Comparison of ENCODE assay signal across 1 cellular context in the genomic region with DNA sequence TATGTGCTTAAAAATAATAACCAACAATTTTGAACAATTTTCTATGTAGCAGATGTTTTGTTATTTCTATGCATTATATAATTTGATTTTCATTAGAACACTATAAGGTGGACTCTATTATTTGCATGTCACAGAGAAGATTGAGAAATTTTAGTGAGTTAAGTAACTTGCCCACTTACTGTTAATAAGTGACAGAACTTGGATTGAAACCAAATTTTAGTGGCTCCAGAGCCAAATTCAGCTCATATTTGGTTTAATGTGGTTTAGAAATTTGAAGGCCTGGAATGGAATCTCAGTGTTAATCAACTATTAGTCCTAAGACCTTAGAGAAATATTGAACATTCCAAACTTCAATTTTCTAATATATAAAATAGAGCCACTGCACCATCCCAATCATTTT.
TF ChIP-seq lines count a peak whose summit lies in the region.

No MANE protein-coding gene starts in this region.

TF ChIP-seq in HepG2, 621 proteins besides CTCF, POLR2A, EP300 and RAD21 (continued from another document and continues in another):
- TF ChIP-seq, protein P1, sequence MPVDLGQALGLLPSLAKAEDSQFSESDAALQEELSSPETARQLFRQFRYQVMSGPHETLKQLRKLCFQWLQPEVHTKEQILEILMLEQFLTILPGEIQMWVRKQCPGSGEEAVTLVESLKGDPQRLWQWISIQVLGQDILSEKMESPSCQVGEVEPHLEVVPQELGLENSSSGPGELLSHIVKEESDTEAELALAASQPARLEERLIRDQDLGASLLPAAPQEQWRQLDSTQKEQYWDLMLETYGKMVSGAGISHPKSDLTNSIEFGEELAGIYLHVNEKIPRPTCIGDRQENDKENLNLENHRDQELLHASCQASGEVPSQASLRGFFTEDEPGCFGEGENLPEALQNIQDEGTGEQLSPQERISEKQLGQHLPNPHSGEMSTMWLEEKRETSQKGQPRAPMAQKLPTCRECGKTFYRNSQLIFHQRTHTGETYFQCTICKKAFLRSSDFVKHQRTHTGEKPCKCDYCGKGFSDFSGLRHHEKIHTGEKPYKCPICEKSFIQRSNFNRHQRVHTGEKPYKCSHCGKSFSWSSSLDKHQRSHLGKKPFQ (CRISPR knock-in tag; IDR thresholded peaks at IDR 0.05; ENCODE audit: insufficient replicate concordance): no peak
- TF ChIP-seq ZFP82 (CRISPR knock-in tag; IDR thresholded peaks at IDR 0.05; ENCODE audit: borderline replicate concordance): no peak
- 0 out of 2 replicates have a peak, but pooled peaks have one; percentile 31 for TF ChIP-seq SP140L (CRISPR knock-in tag; IDR thresholded peaks at IDR 0.05; ENCODE audit: borderline replicate concordance)
- TF ChIP-seq PHF21A (CRISPR knock-in tag; IDR thresholded peaks at IDR 0.05): no peak
- TF ChIP-seq LCORL (IDR thresholded peaks at IDR 0.05): peak; percentile 27; the same call in 1 of the 2 replicates
- TF ChIP-seq LCORL (CRISPR knock-in tag; IDR thresholded peaks at IDR 0.05): no peak; the same call in 1 of the 2 replicates
- no peak for TF ChIP-seq JDP2 (CRISPR knock-in tag; IDR thresholded peaks at IDR 0.05; ENCODE audit: borderline replicate concordance)
- TF ChIP-seq, protein P2, sequence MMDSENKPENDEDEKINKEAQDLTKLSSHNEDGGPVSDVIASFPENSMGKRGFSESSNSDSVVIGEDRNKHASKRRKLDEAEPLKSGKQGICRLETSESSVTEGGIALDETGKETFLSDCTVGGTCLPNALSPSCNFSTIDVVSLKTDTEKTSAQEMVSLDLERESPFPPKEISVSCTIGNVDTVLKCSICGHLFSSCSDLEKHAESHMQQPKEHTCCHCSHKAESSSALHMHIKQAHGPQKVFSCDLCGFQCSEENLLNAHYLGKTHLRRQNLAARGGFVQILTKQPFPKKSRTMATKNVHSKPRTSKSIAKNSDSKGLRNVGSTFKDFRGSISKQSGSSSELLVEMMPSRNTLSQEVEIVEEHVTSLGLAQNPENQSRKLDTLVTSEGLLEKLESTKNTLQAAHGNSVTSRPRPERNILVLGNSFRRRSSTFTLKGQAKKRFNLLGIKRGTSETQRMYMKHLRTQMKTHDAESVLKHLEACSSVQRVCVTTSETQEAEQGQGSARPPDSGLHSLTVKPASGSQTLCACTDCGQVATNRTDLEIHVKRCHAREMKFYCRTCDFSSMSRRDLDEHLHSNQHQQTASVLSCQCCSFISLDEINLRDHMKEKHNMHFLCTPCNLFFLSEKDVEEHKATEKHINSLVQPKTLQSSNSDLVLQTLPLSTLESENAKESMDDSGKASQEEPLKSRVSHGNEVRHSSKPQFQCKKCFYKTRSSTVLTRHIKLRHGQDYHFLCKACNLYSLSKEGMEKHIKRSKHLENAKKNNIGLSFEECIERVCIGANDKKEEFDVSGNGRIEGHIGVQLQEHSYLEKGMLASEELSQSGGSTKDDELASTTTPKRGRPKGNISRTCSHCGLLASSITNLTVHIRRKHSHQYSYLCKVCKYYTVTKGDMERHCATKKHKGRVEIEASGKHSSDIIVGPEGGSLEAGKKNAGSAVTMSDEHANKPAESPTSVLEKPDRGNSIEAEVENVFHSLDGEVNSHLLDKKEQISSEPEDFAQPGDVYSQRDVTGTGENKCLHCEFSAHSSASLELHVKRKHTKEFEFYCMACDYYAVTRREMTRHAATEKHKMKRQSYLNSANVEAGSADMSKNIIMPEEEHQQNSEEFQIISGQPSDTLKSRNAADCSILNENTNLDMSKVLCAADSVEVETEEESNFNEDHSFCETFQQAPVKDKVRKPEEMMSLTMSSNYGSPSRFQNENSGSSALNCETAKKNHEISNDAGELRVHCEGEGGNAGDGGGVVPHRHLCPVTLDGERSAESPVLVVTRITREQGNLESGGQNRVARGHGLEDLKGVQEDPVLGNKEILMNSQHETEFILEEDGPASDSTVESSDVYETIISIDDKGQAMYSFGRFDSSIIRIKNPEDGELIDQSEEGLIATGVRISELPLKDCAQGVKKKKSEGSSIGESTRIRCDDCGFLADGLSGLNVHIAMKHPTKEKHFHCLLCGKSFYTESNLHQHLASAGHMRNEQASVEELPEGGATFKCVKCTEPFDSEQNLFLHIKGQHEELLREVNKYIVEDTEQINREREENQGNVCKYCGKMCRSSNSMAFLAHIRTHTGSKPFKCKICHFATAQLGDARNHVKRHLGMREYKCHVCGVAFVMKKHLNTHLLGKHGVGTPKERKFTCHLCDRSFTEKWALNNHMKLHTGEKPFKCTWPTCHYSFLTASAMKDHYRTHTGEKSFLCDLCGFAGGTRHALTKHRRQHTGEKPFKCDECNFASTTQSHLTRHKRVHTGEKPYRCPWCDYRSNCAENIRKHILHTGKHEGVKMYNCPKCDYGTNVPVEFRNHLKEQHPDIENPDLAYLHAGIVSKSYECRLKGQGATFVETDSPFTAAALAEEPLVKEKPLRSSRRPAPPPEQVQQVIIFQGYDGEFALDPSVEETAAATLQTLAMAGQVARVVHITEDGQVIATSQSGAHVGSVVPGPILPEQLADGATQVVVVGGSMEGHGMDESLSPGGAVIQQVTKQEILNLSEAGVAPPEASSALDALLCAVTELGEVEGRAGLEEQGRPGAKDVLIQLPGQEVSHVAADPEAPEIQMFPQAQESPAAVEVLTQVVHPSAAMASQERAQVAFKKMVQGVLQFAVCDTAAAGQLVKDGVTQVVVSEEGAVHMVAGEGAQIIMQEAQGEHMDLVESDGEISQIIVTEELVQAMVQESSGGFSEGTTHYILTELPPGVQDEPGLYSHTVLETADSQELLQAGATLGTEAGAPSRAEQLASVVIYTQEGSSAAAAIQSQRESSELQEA (CRISPR knock-in tag; IDR thresholded peaks at IDR 0.05; ENCODE audit: not compliant biosample characterization): no peak
- TF ChIP-seq, protein P3, sequence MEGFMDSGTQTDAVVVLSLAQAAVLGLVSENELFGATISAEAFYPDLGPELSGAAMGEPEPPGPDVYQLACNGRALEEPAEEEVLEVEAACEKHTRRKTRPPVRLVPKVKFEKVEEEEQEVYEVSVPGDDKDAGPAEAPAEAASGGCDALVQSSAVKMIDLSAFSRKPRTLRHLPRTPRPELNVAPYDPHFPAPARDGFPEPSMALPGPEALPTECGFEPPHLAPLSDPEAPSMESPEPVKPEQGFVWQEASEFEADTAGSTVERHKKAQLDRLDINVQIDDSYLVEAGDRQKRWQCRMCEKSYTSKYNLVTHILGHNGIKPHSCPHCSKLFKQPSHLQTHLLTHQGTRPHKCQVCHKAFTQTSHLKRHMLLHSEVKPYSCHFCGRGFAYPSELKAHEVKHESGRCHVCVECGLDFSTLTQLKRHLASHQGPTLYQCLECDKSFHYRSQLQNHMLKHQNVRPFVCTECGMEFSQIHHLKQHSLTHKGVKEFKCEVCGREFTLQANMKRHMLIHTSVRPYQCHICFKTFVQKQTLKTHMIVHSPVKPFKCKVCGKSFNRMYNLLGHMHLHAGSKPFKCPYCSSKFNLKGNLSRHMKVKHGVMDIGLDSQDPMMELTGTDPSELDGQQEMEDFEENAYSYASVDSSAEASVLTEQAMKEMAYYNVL (CRISPR knock-in tag; IDR thresholded peaks at IDR 0.05; ENCODE audit: borderline replicate concordance): no peak
- TF ChIP-seq FLYWCH1 (CRISPR knock-in tag; IDR thresholded peaks at IDR 0.05): no peak
- 0 out of 2 replicates have a peak, but pooled peaks have one; percentile 26 for TF ChIP-seq BCL6 (CRISPR knock-in tag; IDR thresholded peaks at IDR 0.05)
- no peak for TF ChIP-seq KLF15 (CRISPR knock-in tag; IDR thresholded peaks at IDR 0.05; ENCODE audit: borderline replicate concordance)
- TF ChIP-seq HNF4A (CRISPR knock-in tag; IDR thresholded peaks at IDR 0.05): peak; percentile 44; the same call in 1 of the 2 replicates
- no peak for TF ChIP-seq AGO1 (IDR thresholded peaks at IDR 0.05; ENCODE audit: low read depth, low read length, poor library complexity, severe bottlenecking)
- no peak for TF ChIP-seq GTF3A (CRISPR knock-in tag; conservative IDR thresholded peaks at IDR 0.05)
- TF ChIP-seq, protein P4, sequence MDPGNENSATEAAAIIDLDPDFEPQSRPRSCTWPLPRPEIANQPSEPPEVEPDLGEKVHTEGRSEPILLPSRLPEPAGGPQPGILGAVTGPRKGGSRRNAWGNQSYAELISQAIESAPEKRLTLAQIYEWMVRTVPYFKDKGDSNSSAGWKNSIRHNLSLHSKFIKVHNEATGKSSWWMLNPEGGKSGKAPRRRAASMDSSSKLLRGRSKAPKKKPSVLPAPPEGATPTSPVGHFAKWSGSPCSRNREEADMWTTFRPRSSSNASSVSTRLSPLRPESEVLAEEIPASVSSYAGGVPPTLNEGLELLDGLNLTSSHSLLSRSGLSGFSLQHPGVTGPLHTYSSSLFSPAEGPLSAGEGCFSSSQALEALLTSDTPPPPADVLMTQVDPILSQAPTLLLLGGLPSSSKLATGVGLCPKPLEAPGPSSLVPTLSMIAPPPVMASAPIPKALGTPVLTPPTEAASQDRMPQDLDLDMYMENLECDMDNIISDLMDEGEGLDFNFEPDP (CRISPR knock-in tag; conservative IDR thresholded peaks at IDR 0.05): no peak
- no peak for TF ChIP-seq ZNF543 (CRISPR knock-in tag; IDR thresholded peaks at IDR 0.05)
- no peak for TF ChIP-seq SMAD1 (CRISPR knock-in tag; IDR thresholded peaks at IDR 0.05; ENCODE audit: borderline replicate concordance, low read depth)
- TF ChIP-seq TP53 (CRISPR knock-in tag; conservative IDR thresholded peaks at IDR 0.05): no peak
- TF ChIP-seq ZNF180 (CRISPR knock-in tag; IDR thresholded peaks at IDR 0.05; ENCODE audit: borderline replicate concordance, low read depth): no peak
- TF ChIP-seq, protein P5, sequence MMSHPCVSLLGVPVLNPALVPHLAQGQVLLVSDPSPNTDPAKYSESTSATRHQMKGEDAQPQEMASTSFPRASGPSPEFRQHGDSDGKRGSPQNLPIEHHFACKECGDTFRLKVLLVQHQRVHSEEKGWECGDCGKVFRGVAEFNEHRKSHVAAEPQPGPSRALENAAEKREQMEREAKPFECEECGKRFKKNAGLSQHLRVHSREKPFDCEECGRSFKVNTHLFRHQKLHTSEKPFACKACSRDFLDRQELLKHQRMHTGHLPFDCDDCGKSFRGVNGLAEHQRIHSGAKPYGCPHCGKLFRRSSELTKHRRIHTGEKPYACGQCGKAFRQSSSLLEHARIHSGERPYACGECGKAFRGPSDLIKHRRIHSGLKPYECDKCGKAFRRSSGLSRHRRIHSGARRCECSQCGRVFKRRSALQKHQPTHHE (CRISPR knock-in tag; IDR thresholded peaks at IDR 0.05; ENCODE audit: borderline replicate concordance): no peak
- TF ChIP-seq ZNF816 (CRISPR knock-in tag; IDR thresholded peaks at IDR 0.05; ENCODE audit: borderline replicate concordance): peak; percentile 42; the same call in 1 of the 2 replicates
- no peak for TF ChIP-seq PPARG (CRISPR knock-in tag; conservative IDR thresholded peaks at IDR 0.05)
- no peak for TF ChIP-seq ZSCAN20 (CRISPR knock-in tag; IDR thresholded peaks at IDR 0.05; ENCODE audit: borderline replicate concordance)
- TF ChIP-seq, protein P6, sequence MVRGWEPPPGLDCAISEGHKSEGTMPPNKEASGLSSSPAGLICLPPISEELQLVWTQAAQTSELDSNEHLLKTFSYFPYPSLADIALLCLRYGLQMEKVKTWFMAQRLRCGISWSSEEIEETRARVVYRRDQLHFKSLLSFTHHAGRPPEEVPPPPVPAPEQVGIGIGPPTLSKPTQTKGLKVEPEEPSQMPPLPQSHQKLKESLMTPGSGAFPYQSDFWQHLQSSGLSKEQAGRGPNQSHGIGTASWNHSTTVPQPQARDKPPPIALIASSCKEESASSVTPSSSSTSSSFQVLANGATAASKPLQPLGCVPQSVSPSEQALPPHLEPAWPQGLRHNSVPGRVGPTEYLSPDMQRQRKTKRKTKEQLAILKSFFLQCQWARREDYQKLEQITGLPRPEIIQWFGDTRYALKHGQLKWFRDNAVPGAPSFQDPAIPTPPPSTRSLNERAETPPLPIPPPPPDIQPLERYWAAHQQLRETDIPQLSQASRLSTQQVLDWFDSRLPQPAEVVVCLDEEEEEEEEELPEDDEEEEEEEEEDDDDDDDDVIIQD (CRISPR knock-in tag; IDR thresholded peaks at IDR 0.05; ENCODE audit: low read depth): peak; percentile 88
- peak; percentile 47; the same call in 1 of the 2 replicates for TF ChIP-seq RCOR2 (CRISPR knock-in tag; IDR thresholded peaks at IDR 0.05)
- TF ChIP-seq NR2F6 (IDR thresholded peaks at IDR 0.05): 0 out of 2 replicates have a peak, but pooled peaks have one; percentile 26
- no peak for TF ChIP-seq NR2F6 (CRISPR knock-in tag; IDR thresholded peaks at IDR 0.05)
- TF ChIP-seq ZNF891 (CRISPR knock-in tag; IDR thresholded peaks at IDR 0.05): no peak
- TF ChIP-seq ZNF260 (CRISPR knock-in tag; IDR thresholded peaks at IDR 0.05; ENCODE audit: borderline replicate concordance, low read depth): no peak
- 0 out of 2 replicates have a peak, but pooled peaks have one; percentile 17 for TF ChIP-seq RARA (CRISPR knock-in tag; IDR thresholded peaks at IDR 0.05)
- no peak for TF ChIP-seq ZNF792 (CRISPR knock-in tag; IDR thresholded peaks at IDR 0.05)
- TF ChIP-seq, protein P7, sequence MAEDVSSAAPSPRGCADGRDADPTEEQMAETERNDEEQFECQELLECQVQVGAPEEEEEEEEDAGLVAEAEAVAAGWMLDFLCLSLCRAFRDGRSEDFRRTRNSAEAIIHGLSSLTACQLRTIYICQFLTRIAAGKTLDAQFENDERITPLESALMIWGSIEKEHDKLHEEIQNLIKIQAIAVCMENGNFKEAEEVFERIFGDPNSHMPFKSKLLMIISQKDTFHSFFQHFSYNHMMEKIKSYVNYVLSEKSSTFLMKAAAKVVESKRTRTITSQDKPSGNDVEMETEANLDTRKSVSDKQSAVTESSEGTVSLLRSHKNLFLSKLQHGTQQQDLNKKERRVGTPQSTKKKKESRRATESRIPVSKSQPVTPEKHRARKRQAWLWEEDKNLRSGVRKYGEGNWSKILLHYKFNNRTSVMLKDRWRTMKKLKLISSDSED (CRISPR knock-in tag; IDR thresholded peaks at IDR 0.05): no peak
- TF ChIP-seq, protein P8, sequence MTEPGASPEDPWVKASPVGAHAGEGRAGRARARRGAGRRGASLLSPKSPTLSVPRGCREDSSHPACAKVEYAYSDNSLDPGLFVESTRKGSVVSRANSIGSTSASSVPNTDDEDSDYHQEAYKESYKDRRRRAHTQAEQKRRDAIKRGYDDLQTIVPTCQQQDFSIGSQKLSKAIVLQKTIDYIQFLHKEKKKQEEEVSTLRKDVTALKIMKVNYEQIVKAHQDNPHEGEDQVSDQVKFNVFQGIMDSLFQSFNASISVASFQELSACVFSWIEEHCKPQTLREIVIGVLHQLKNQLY (CRISPR knock-in tag; IDR thresholded peaks at IDR 0.05): no peak
- TF ChIP-seq RORA (CRISPR knock-in tag; IDR thresholded peaks at IDR 0.05): no peak
- TF ChIP-seq, protein P9, sequence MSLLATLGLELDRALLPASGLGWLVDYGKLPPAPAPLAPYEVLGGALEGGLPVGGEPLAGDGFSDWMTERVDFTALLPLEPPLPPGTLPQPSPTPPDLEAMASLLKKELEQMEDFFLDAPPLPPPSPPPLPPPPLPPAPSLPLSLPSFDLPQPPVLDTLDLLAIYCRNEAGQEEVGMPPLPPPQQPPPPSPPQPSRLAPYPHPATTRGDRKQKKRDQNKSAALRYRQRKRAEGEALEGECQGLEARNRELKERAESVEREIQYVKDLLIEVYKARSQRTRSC (CRISPR knock-in tag; IDR thresholded peaks at IDR 0.05; ENCODE audit: low read depth): no peak
- no peak for TF ChIP-seq ZNF563 (CRISPR knock-in tag; IDR thresholded peaks at IDR 0.05)
- no peak for TF ChIP-seq ELF1 (CRISPR knock-in tag; IDR thresholded peaks at IDR 0.05)
- no peak for TF ChIP-seq ZNF781 (CRISPR knock-in tag; IDR thresholded peaks at IDR 0.05; ENCODE audit: borderline replicate concordance, not compliant biosample characterization)
